In the genomic region with DNA sequence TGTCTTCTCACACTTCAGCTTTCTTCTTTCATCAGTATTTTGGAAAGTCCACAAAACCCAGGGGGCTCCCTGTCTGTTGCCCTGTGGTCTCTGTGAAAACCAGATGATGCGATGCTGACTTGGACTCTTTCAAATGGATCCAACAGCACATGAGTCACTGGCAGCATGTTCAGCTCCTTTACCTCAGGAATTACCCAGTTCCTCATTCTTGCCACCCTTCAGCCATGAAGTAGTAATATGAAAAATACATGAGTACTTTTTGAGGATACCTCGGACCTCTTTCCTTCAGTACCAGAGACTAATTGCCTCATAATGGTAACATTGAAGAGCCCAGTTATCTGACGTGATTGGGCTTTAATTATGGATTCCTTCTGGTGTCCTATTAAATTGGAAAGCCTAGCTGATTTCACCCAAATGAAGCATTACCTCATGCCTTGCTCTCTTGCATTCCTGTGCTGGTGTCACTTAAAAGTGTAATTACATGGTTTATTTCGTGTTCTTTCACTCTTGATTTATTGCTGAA, we compare ENCODE assay signal across 8 cellular contexts.
A peak's percentile ranks its signal among the peaks of the same experiment; 100 is the strongest.
DNase-seq lines count a peak whose midpoint lies in the region; ATAC-seq, FAIRE-seq and TF ChIP-seq lines count a peak whose summit lies in the region.

No MANE protein-coding gene starts in this region.

- H3K9me3 ChIP-seq in effector memory CD4-positive, alpha-beta T cell (ENCODE audit: control insufficient read depth, low read length): no peaks in the 10 kb centered on the region

- peak; percentile 83 for FAIRE-seq in bronchial epithelial cell (lab: Jason Lieb, UNC)

- H3K27me3 ChIP-seq in GM06990 (replicated peaks; ENCODE audit: control insufficient read depth, insufficient read depth, low read length) (no peaks in the 10 kb centered on the region), bronchial epithelial cell (ENCODE audit: control insufficient read depth, insufficient read depth, low read length) (no peaks in the 10 kb centered on the region)
- no peaks in the 10 kb centered on the region for H3K27me3 ChIP-seq in effector memory CD4-positive, alpha-beta T cell (replicated peaks; ENCODE audit: control insufficient read depth, insufficient read depth, low read length, poor library complexity, severe bottlenecking)

- H3K36me3 ChIP-seq in GM06990 (ENCODE audit: control insufficient read depth, insufficient read depth, low read length) (peaks cover 2% of the 10 kb centered on the region; the same call in 1 of the 2 replicates), bronchial epithelial cell (ENCODE audit: control insufficient read depth, insufficient read depth, low read length) (no peaks in the 10 kb centered on the region)
- H3K36me3 ChIP-seq in effector memory CD4-positive, alpha-beta T cell (ENCODE audit: control insufficient read depth, insufficient read depth, low read length): no peaks in the 10 kb centered on the region

- DNase-seq in GM06990 (ENCODE audit: extremely low read depth, insufficient read length): peak; percentile 68
- DNase-seq in bronchial epithelial cell (ENCODE audit: low read depth): peak; percentile 86
- no peak for DNase-seq in effector memory CD4-positive, alpha-beta T cell
- DNase-seq in mesenteric fat pad (ENCODE audit: low spot score): no peak
- DNase-seq in NCI-H2029 treated with DMSO at 0.1 percent for 48 hours (lab: John Stamatoyannopoulos, UW): no peak
- no peak for DNase-seq in putamen (ENCODE audit: low spot score)

- H3K4me1 ChIP-seq in effector memory CD4-positive, alpha-beta T cell (ENCODE audit: control insufficient read depth, insufficient read depth, low read length, poor library complexity, severe bottlenecking): peaks cover 4% of the 10 kb centered on the region

- ATAC-seq in GM21423 (IDR thresholded peaks at IDR 0.05; ENCODE audit: unreplicated experiment) (peak; percentile 87), HG03575 (IDR thresholded peaks at IDR 0.05; ENCODE audit: extremely low read depth, insufficient number of reproducible peaks, low FRiP score, unreplicated experiment) (peak; percentile 72)

- H3K4me3 ChIP-seq in GM06990 (replicated peaks; ENCODE audit: low read depth, low read length) (no peak overlapping the region), bronchial epithelial cell (ENCODE audit: low read depth, low read length) (no peak overlapping the region)
- no peak overlapping the region for H3K4me3 ChIP-seq in effector memory CD4-positive, alpha-beta T cell (ENCODE audit: insufficient read depth, low read depth, low read length, poor library complexity, severe bottlenecking)

- no peak overlapping the region for H3K27ac ChIP-seq in effector memory CD4-positive, alpha-beta T cell (ENCODE audit: insufficient read depth, low read length, poor library complexity, severe bottlenecking)

- TF ChIP-seq CTCF in GM06990 (IDR thresholded peaks at IDR 0.05; ENCODE audit: insufficient read depth, low read length, poor library complexity, severe bottlenecking) (no peak), bronchial epithelial cell (IDR thresholded peaks at IDR 0.05; ENCODE audit: insufficient read depth, low read length, severe bottlenecking) (no peak)

Comparison
In these comparisons a context has a peak if more than half of its experiments do, and no peak if none do; other contexts are left out.
1. DNase-seq: peak in GM06990 (single experiment) and bronchial epithelial cell (single experiment); none in effector memory CD4-positive, alpha-beta T cell (0 of 3), mesenteric fat pad (single experiment), NCI-H2029 treated with DMSO at 0.1 percent for 48 hours (single experiment) and putamen (single experiment).